ENCODE assay signal across 12 cellular contexts in genomic region chr2:88493481-88493880, GRCh38. TPM values are rescaled to one million over a fixed set of nuclear protein-coding genes. Genes with fewer than 3 reads are reported as not detected.
"Had no signal": no experiment of that assay in that cellular context is flagged by ENCODE, and none has a peak within 500 bp of the region (broad histone marks: within the 10 kb centered on the region; RNA-seq: fewer than 3 reads in every experiment).

No MANE protein-coding gene starts in this region.

- ATAC-seq: GM23338, HCT116, HepG2, K562 had no signal

- H3K4me3 ChIP-seq: GM23338, HAP-1, K562 had no signal

- H3K9me3 ChIP-seq: HAP-1 had no signal

- H2AFZ ChIP-seq: GM23338 had no signal

- DNase-seq: H7, HFFc6, IMR-90, KG1 had no signal

- H3K36me3 ChIP-seq: HAP-1 had no signal

- H3K27ac ChIP-seq: HL-60 had no signal

- H3K4me2 ChIP-seq: GM23338 had no signal

- FAIRE-seq: HepG2, K562 had no signal

- H3K4me1 ChIP-seq: HAP-1 had no signal

RNA-seq across cellular contexts. Expression of gene FOXI3, which starts 41.0 kb away (rescaled TPM):
- total RNA-seq: H4, HepG2, HFFc6, HT1080, IMR-90, K562 had no signal
- polyA plus RNA-seq: HepG2, IMR-90, K562 had no signal
